Comparison of ENCODE assay signal across 30 cellular contexts in the genomic region with DNA sequence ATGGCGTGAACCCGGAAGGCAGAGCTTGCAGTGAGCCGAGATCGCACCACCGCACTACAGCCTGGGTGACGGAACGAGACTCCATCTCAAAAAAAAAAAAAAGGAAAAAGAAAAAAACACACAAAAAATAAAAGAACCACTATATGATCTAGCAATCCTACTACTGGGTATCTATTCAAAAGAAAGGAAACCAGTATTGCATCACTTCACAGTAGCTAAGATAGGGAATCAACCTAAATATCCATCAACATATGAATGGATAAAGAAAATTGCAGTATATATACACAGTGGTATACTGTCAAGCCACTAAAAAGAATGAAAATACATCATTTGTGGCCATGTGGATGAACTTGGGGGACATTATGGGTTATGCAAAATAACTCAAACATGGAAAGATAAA.
"Had no signal": no experiment of that assay in that cellular context is flagged by ENCODE, and none has a peak within 500 bp of the region (broad histone marks: within the 10 kb centered on the region; RNA-seq: fewer than 3 reads in every experiment).

No MANE protein-coding gene starts in this region.

- H3K4me1 ChIP-seq: adrenal gland, body of pancreas, gastrocnemius medialis, neural progenitor cell, parathyroid adenoma, spleen had no signal

- DNase-seq: activated CD4-positive, alpha-beta T cell treated with anti-CD3 and anti-CD28 coated beads for 4 hours; activated CD4-positive, alpha-beta T cell treated with anti-CD3 and anti-CD28 coated beads, Interleukin-2, amount 50 U/mL, for 48 hours; activated CD4-positive, CD25-positive, alpha-beta regulatory T cell; activated CD8-positive, alpha-beta memory T cell treated with anti-CD3 and anti-CD28 coated beads, Interleukin-2, amount 50 U/mL, for 48 hours; activated effector memory CD4-positive, alpha-beta T cell treated with Interleukin-2 at 50 U/mL for 16 hours; activated T-cell treated with anti-CD3 and anti-CD28 coated beads, Interleukin-2, amount 50 U/mL, for 24 hours; adrenal gland; aorta; body of pancreas; cerebellar nuclear complex; dorsolateral prefrontal cortex; effector memory CD8-positive, alpha-beta T cell; erythroblast; gastrocnemius medialis; head of caudate nucleus; hippocampal formation; left cardiac atrium; left ventricle myocardium superior; occipital lobe; right cardiac atrium; spleen; stimulated activated naive CD4-positive, alpha-beta T cell treated with Interleukin-2 at 50 U/mL for 16 hours; T-cell; trophoblast cell had no signal

- FAIRE-seq: urothelium cell line had no signal

- H3K9me3 Mint-ChIP-seq: effector memory CD8-positive, alpha-beta T cell had no signal

- H3K4me1 Mint-ChIP-seq: neural progenitor cell had no signal

- H2AFZ ChIP-seq: neural progenitor cell, parathyroid adenoma had no signal

- H3K4me2 ChIP-seq: neural progenitor cell had no signal

- H3K27me3 Mint-ChIP-seq: activated T-cell treated with anti-CD3 and anti-CD28 coated beads, Interleukin-2, amount 50 U/mL, for 24 hours; effector memory CD8-positive, alpha-beta T cell; T-cell had no signal

- H3K4me3 ChIP-seq: adrenal gland, body of pancreas, coronary artery, dorsolateral prefrontal cortex, gastrocnemius medialis, neural progenitor cell, spleen, thoracic aorta had no signal

- H3K27ac ChIP-seq: adrenal gland, body of pancreas, coronary artery, dorsolateral prefrontal cortex, gastrocnemius medialis, neural progenitor cell, parathyroid adenoma, spleen, thoracic aorta had no signal

- H3K9me3 ChIP-seq: adrenal gland, body of pancreas, gastrocnemius medialis had no signal

- H3K4me3 Mint-ChIP-seq: activated T-cell treated with anti-CD3 and anti-CD28 coated beads, Interleukin-2, amount 50 U/mL, for 24 hours; effector memory CD8-positive, alpha-beta T cell; neural progenitor cell; T-cell had no signal

- H3K27me3 ChIP-seq: adrenal gland, body of pancreas, dorsolateral prefrontal cortex, gastrocnemius medialis, neural progenitor cell, spleen had no signal

- H3K9ac ChIP-seq: neural progenitor cell, parathyroid adenoma had no signal

- H3K27ac Mint-ChIP-seq: neural progenitor cell had no signal

- ATAC-seq: activated naive CD4-positive, alpha-beta T cell treated with anti-CD3 and anti-CD28 coated beads, Interleukin-2, amount 50 U/mL, for 72 hours; body of pancreas; effector memory CD8-positive, alpha-beta T cell; gastrocnemius medialis; left cardiac atrium; left ventricle myocardium superior; right cardiac atrium; T-cell had no signal
